8 cellular contexts compared by ENCODE assay signal in genomic region chr5:112975721-112976431, GRCh38. TPM values are rescaled to one million over a fixed set of nuclear protein-coding genes. Genes with fewer than 3 reads are reported as not detected.
DNase-seq lines count a peak whose midpoint lies in the region; ATAC-seq, FAIRE-seq and TF ChIP-seq lines count a peak whose summit lies in the region.

No MANE protein-coding gene starts in this region.

- H3K27ac Mint-ChIP-seq in activated B cell treated with CpG ODN at 0.5 μM for 24 hours, result peak overlapping the region; percentile 96

- peak overlapping the region; percentile 100 for H3K4me3 Mint-ChIP-seq in activated B cell treated with CpG ODN at 0.5 μM for 24 hours

- POLR2A ChIA-PET in activated B cell treated with CpG ODN at 0.5 μM for 24 hours (lab: Charles Lee), result interaction anchor here (0.5 to 2.0 kb wide), 20 partner anchors 8 to 815 kb away, joined by 3 to 41 read pairs (median 4); partner anchors contain the start of genes REEP5, SRP19 and YTHDC2

- FAIRE-seq in H54 (lab: Jason Lieb, UNC), result no peak

- H3K27me3 ChIP-seq in iPS DF 6.9 (ENCODE audit: control insufficient read depth, insufficient read depth, low read length), result no peaks in the 10 kb centered on the region

- H3K4me1 Mint-ChIP-seq in activated B cell treated with CpG ODN at 0.5 μM for 24 hours, result peaks cover 49% of the 10 kb centered on the region

- peaks cover 3% of the 10 kb centered on the region; the same call in 1 of the 2 replicates for H3K4me1 ChIP-seq in iPS DF 6.9 (ENCODE audit: control insufficient read depth, insufficient read depth, low read length)

- no peak for TF ChIP-seq CTCF in activated B cell treated with CpG ODN at 0.5 μM for 24 hours (IDR thresholded peaks at IDR 0.05)

- intact Hi-C loops in activated B cell treated with CpG ODN at 0.5 μM for 24 hours (cut with micrococcal nuclease), result loop anchor here (1.0 to 5.0 kb wide), 7 partner anchors 54 to 1463 kb away; partner anchors contain the start of genes REEP5, SRP19, STARD4 and YTHDC2

- H3K27me3 Mint-ChIP-seq in activated B cell treated with CpG ODN at 0.5 μM for 24 hours, result no peaks in the 10 kb centered on the region

- no CpG with 5 or more reads among the region's 11 CpGs for WGBS in iPS DF 6.9 (ENCODE audit: insufficient coverage, insufficient read length)

- no peaks in the 10 kb centered on the region for H3K9me3 ChIP-seq in iPS DF 6.9 (ENCODE audit: control insufficient read depth, insufficient read depth, low read length)

- no peaks in the 10 kb centered on the region for H3K9me3 Mint-ChIP-seq in activated B cell treated with CpG ODN at 0.5 μM for 24 hours

- peak; percentile 6 to 8 for ATAC-seq in activated CD4-positive, CD25-positive, alpha-beta regulatory T cell treated with anti-CD3 and anti-CD28 coated beads, Interleukin-2, amount 50 U/mL, for 24 hours
- ATAC-seq in HG02970 (IDR thresholded peaks at IDR 0.05; ENCODE audit: low FRiP score, unreplicated experiment), result peak; percentile 11
- ATAC-seq in activated B cell treated with CpG ODN at 0.5 μM for 24 hours (ENCODE audit: low read depth), result no peak
- ATAC-seq in stimulated activated naive CD8-positive, alpha-beta T cell treated with anti-CD3 and anti-CD28 coated beads, Interleukin-15, Interleukin-2, amounts not matched to agents 100 U/mL and 50 U/mL, for 24 hours, result peak; percentile 9

- peaks cover 15% of the 10 kb centered on the region for H3K36me3 Mint-ChIP-seq in activated B cell treated with CpG ODN at 0.5 μM for 24 hours (ENCODE audit: low read depth)

- H3K4me3 ChIP-seq in iPS DF 6.9 (ENCODE audit: low read length), result peak overlapping the region; percentile 27; the same call in 1 of the 2 replicates

- CTCF ChIA-PET in activated B cell treated with CpG ODN at 0.5 μM for 24 hours (lab: Charles Lee), result interaction anchor here (0.5 to 2.2 kb wide), 7 partner anchors 13 to 425 kb away, joined by 3 to 9 read pairs (median 4); no protein-coding TSS in a partner anchor

- H3K36me3 ChIP-seq in iPS DF 6.9 (ENCODE audit: control insufficient read depth, insufficient read depth, low read length), result no peaks in the 10 kb centered on the region

- H3K27ac ChIP-seq in iPS DF 6.9 (ENCODE audit: low read length), result no peak overlapping the region

- TF ChIP-seq POLR2A in H54 (IDR thresholded peaks at IDR 0.05; ENCODE audit: low read depth, low read length), result no peak

- no peak for DNase-seq in activated CD4-positive, CD25-positive, alpha-beta regulatory T cell treated with anti-CD3 and anti-CD28 coated beads, Interleukin-2, amount 50 U/mL, for 72 hours
- DNase-seq in activated B cell treated with CpG ODN at 0.5 μM for 24 hours, result no peak
- no peak for DNase-seq in iPS DF 6.9 (ENCODE audit: low read depth, low spot score)
- DNase-seq in stimulated activated naive CD8-positive, alpha-beta T cell treated with anti-CD3 and anti-CD28 coated beads, Interleukin-15, Interleukin-2, amounts not matched to agents 100 U/mL and 50 U/mL, for 24 hours, result no peak
- no peak for DNase-seq in cerebellar cortex (ENCODE audit: low spot score)
- DNase-seq in H54 (ENCODE audit: insufficient read length, low spot score), result no peak

RNA-seq across cellular contexts. Expression of gene DCP2, which starts 0.7 kb away (rescaled TPM):
- total RNA-seq in activated B cell treated with CpG ODN at 0.5 μM for 24 hours, result 53.5 and 56.0 TPM in 2 replicates

RNA-seq across cellular contexts. Expression of gene REEP5, which starts 53.8 kb away (rescaled TPM):
- 44.5 and 46.8 TPM in 2 replicates for total RNA-seq in activated B cell treated with CpG ODN at 0.5 μM for 24 hours
